In genomic region chr3:56758539-56758981, GRCh38 we compare ENCODE assay signal across 8 cellular contexts. TPM values are rescaled to one million over a fixed set of nuclear protein-coding genes. Genes with fewer than 3 reads are reported as not detected.
DNase-seq lines count a peak whose midpoint lies in the region; ATAC-seq and TF ChIP-seq lines count a peak whose summit lies in the region.

No MANE protein-coding gene starts in this region.

- 0% methylated on average over 2 of the region's 2 CpGs; no CpG with 5 or more reads in 1 of the 2 donors for WGBS in gastroesophageal sphincter (ENCODE audit: low coverage in 1 of 2), 2 donors

- peak; percentile 79 for DNase-seq in GM04504 (ENCODE audit: low read depth)
- DNase-seq in activated CD8-positive, alpha-beta memory T cell treated with anti-CD3 and anti-CD28 coated beads, Interleukin-2, amount 50 U/mL, for 4 hours: peak; percentile 41
- peak; percentile 12 to 17 for DNase-seq in stimulated activated CD8-positive, alpha-beta memory T cell treated with anti-CD3 and anti-CD28 coated beads, Interleukin-4, amount 100 ng/mL, for 4 hours (ENCODE audit: low read depth in 2 of 2, low spot score in 1 of 2)
- no peak for DNase-seq in NCI-H774 (lab: John Stamatoyannopoulos, UW)
- no peak for DNase-seq in NCI-H1930 (lab: John Stamatoyannopoulos, UW)

- peaks cover 3% of the 10 kb centered on the region for H3K36me3 Mint-ChIP-seq in IgD-negative memory B cell

- H3K27ac Mint-ChIP-seq in IgD-negative memory B cell: peak overlapping the region; percentile 71 to 84 (median 78)

- H3K9me3 Mint-ChIP-seq in IgD-negative memory B cell: no peaks in the 10 kb centered on the region

- peaks cover 3% of the 10 kb centered on the region for H3K27me3 Mint-ChIP-seq in IgD-negative memory B cell

- H3K4me3 Mint-ChIP-seq in IgD-negative memory B cell: peak overlapping the region; percentile 69 to 77 (median 76)

- no peak for TF ChIP-seq CTCF in gastroesophageal sphincter (IDR thresholded peaks at IDR 0.05)

- H3K9me3 ChIP-seq in gastroesophageal sphincter: no peaks in the 10 kb centered on the region

- peaks cover 0 to 34% (median 0%) of the 10 kb centered on the region in 3 donors for H3K4me1 ChIP-seq in gastroesophageal sphincter

- peak overlapping the region in 3 of 4 donors; percentile 15 to 52 (median 38) for H3K27ac ChIP-seq in gastroesophageal sphincter

- H3K27me3 ChIP-seq in gastroesophageal sphincter: no peaks in the 10 kb centered on the region

- H3K4me3 ChIP-seq in gastroesophageal sphincter: no peak overlapping the region

- H3K36me3 ChIP-seq in gastroesophageal sphincter: peaks cover 0 to 18% of the 10 kb centered on the region in 2 donors

- H3K4me1 Mint-ChIP-seq in IgD-negative memory B cell: peaks cover 47 to 48% (median 47%) of the 10 kb centered on the region in 3 donors

- no peak for TF ChIP-seq EP300 in gastroesophageal sphincter (IDR thresholded peaks at IDR 0.05)

- ATAC-seq in GM21576 (IDR thresholded peaks at IDR 0.05; ENCODE audit: unreplicated experiment) (peak; percentile 70), gastroesophageal sphincter (peak; percentile 71)

- TF ChIP-seq POLR2A in gastroesophageal sphincter (IDR thresholded peaks at IDR 0.05): no peak

RNA-seq across cellular contexts. Expression of gene ARHGEF3, which starts 43.2 kb away (rescaled TPM):
- 39.1 TPM for polyA plus RNA-seq in IgD-negative memory B cell
- total RNA-seq in gastroesophageal sphincter: 10 to 100 TPM; 10.1 to 21.6 (median 10.5) TPM

Comparison
In these comparisons a context has a peak if more than half of its experiments do, and no peak if none do; other contexts are left out.
1. DNase-seq: peak in GM04504 (single experiment), activated CD8-positive, alpha-beta memory T cell treated with anti-CD3 and anti-CD28 coated beads, Interleukin-2, amount 50 U/mL, for 4 hours (single experiment) and stimulated activated CD8-positive, alpha-beta memory T cell treated with anti-CD3 and anti-CD28 coated beads, Interleukin-4, amount 100 ng/mL, for 4 hours (2 of 2); none in NCI-H774 (single experiment) and NCI-H1930 (0 of 2).